In genomic region chr2:118994172-118994700, GRCh38 we compare ENCODE assay signal across 22 cellular contexts. TPM values are rescaled to one million over a fixed set of nuclear protein-coding genes. Genes with fewer than 3 reads are reported as not detected.
"Had no signal": no experiment of that assay in that cellular context is flagged by ENCODE, and none has a peak within 500 bp of the region (broad histone marks: within the 10 kb centered on the region; RNA-seq: fewer than 3 reads in every experiment).

No MANE protein-coding gene starts in this region.

- DNase-seq: central memory CD4-positive, alpha-beta T cell; dermis blood vessel endothelial cell; effector memory CD4-positive, alpha-beta T cell; foreskin keratinocyte; kidney; mammary epithelial cell; mesendoderm; naive thymus-derived CD8-positive, alpha-beta T cell; sigmoid colon; stimulated activated CD4-positive, alpha-beta T cell treated with anti-CD3 and anti-CD28 coated beads, Interleukin-2, amount 100 ng/mL, for 24 hours; stimulated activated CD4-positive, alpha-beta T cell treated with anti-CD3 and anti-CD28 coated beads, Interleukin-4, amount 100 ng/mL, for 24 hours; stimulated activated naive B cell treated with anti-CD40 and anti-IgM and Interleukin-4, amounts not matched to agents 10 μg/mL and 1 μg/mL and 100 μg/mL, for 72 hours; transverse colon had no signal

- ATAC-seq: gastroesophageal sphincter; heart left ventricle; left lung; naive thymus-derived CD8-positive, alpha-beta T cell; right cardiac atrium; stimulated activated naive B cell treated with anti-CD40 and anti-IgM and Interleukin-4, amounts not matched to agents 10 μg/mL and 1 μg/mL and 100 μg/mL, for 72 hours had no signal

RNA-seq across cellular contexts. Expression of gene MARCO, which starts 52.2 kb away (rescaled TPM):
- total RNA-seq: dermis blood vessel endothelial cell; endothelial cell of umbilical vein; epithelial cell of proximal tubule; fibroblast of lung; mammary epithelial cell; myocyte; naive thymus-derived CD8-positive, alpha-beta T cell; renal cortical epithelial cell had no signal
